In genomic region chr9:132837501-132838268, GRCh38 we compare ENCODE assay signal across 21 cellular contexts. TPM values are rescaled to one million over a fixed set of nuclear protein-coding genes. Genes with fewer than 3 reads are reported as not detected.
"Had no signal": no experiment of that assay in that cellular context is flagged by ENCODE, and none has a peak within 500 bp of the region (broad histone marks: within the 10 kb centered on the region; RNA-seq: fewer than 3 reads in every experiment).

No MANE protein-coding gene starts in this region.

- H3K4me3 ChIP-seq: breast epithelium had no signal

- H3K36me3 ChIP-seq: breast epithelium had no signal

- H3K9me3 ChIP-seq: breast epithelium had no signal

- H3K27me3 ChIP-seq: breast epithelium had no signal

- H3K4me1 ChIP-seq: breast epithelium had no signal

- H3K27ac ChIP-seq: breast epithelium had no signal

- ATAC-seq: activated T-helper 17 cell treated with anti-CD3 and anti-CD28 coated beads, Interleukin-2, amount 50 U/mL, for 72 hours; PC-3 had no signal

- DNase-seq: activated B cell treated with CpG ODN at 0.5 μM for 24 hours; activated CD4-positive, alpha-beta memory T cell treated with anti-CD3 and anti-CD28 coated beads for 36 hours; activated CD4-positive, alpha-beta T cell treated with anti-CD3 and anti-CD28 coated beads, Interleukin-2, amount 10 ng/mL, durations not matched to agents 7 days and 5 days; activated T-cell treated with anti-CD3 and anti-CD28 coated beads for 4 hours; activated T-cell treated with anti-CD3 and anti-CD28 coated beads, Interleukin-2, amount 50 U/mL, for 48 hours; IMR-90; KG1; NCI-H1092; NCI-H1417; NCI-H1930; NCI-H2171; NCI-H2227 treated with DMSO at 0.1 percent for 48 hours; NCI-H526; NCI-H82; NK-92 treated with Interleukin-12 subunit alpha and Interleukin-12 subunit beta, amount 100 ng/mL, for 24 hours; PC-3; SHP77; T-helper 9 cell had no signal

RNA-seq across cellular contexts. Expression of gene AK8, which starts 40.4 kb away (rescaled TPM):
- total RNA-seq: activated CD4-positive, alpha-beta T cell treated with anti-CD3 and anti-CD28 coated beads, Interleukin-2, amount 10 ng/mL, durations not matched to agents 7 days and 5 days; LHCN-M2 had no signal
